Comparison of ENCODE assay signal across 8 cellular contexts in the genomic region with DNA sequence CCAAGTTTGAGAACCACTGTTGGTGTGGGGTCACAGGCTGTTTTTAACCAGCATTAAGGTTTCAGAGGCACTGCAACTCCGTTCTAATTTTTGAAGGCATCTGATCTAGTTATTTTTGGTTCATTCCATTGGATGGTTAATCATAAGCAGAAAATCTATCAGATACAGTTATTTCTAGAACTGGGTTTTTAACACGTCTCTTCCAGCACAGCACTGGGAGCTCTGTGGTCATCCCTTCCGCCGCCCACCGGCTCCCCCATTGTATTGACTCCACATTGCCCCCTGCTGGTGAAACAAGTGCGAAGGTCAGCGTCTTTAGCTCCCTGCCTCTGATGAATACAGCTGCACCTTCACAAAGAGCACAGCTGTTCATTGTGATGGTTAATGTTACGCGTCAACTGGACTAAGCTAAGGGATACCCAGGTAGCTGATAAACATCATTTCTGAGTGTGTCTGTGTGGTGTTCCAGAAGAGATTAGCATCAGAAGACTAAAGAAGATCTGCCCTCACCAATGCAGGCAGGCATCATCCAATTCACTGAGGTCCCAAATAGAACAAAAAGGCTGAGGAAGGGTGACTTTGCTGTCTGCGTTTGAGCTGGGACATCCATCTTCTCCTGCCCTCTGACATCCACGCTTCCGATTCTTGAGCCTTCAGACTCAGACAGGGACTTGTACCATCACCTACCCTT. TPM values are rescaled to one million over a fixed set of nuclear protein-coding genes. Genes with fewer than 3 reads are reported as not detected.
DNase-seq lines count a peak whose midpoint lies in the region; ATAC-seq and TF ChIP-seq lines count a peak whose summit lies in the region.

No MANE protein-coding gene starts in this region.

- DNase-seq in Daoy (ENCODE audit: low read depth), result peak; percentile 54
- DNase-seq in HFFc6, result no peak
- no peak for DNase-seq in RWPE1 (ENCODE audit: low spot score)
- DNase-seq in hepatic stellate cell (ENCODE audit: low spot score), result peak; percentile 38
- DNase-seq in stimulated activated CD4-positive, alpha-beta T cell treated with anti-CD3 and anti-CD28 coated beads, Interleukin-15, amount 100 ng/mL, for 24 hours, result peak; percentile 86
- no peak for DNase-seq in NCI-H2196 (lab: John Stamatoyannopoulos, UW; ENCODE audit: unreplicated experiment)

- no peak overlapping the region for H3K27ac Mint-ChIP-seq in HFFc6
- H3K27ac Mint-ChIP-seq in activated naive CD4-positive, alpha-beta T cell treated with anti-CD3 and anti-CD28 coated beads, Interleukin-2, amount 50 U/mL, for 24 hours, result peak overlapping the region; percentile 14

- POLR2A ChIA-PET in RWPE1 (lab: Yijun Ruan, JAX; ENCODE audit: low non-redundant PET), result no interaction called here

- H3K4me3 Mint-ChIP-seq in HFFc6, result no peak overlapping the region
- no peak overlapping the region for H3K4me3 Mint-ChIP-seq in activated naive CD4-positive, alpha-beta T cell treated with anti-CD3 and anti-CD28 coated beads, Interleukin-2, amount 50 U/mL, for 24 hours

- no peaks in the 10 kb centered on the region for H3K4me1 Mint-ChIP-seq in HFFc6 (ENCODE audit: low read depth)
- peaks cover 5% of the 10 kb centered on the region for H3K4me1 Mint-ChIP-seq in activated naive CD4-positive, alpha-beta T cell treated with anti-CD3 and anti-CD28 coated beads, Interleukin-2, amount 50 U/mL, for 24 hours

- TF ChIP-seq CTCF in HFFc6 (IDR thresholded peaks at IDR 0.05) (peak; percentile 73), RWPE1 (conservative IDR thresholded peaks at IDR 0.05; ENCODE audit: low read depth) (peak; percentile 21)

- ATAC-seq in GM18868 (IDR thresholded peaks at IDR 0.05; ENCODE audit: unreplicated experiment), result no peak

- no peaks in the 10 kb centered on the region for H3K36me3 Mint-ChIP-seq in HFFc6 (ENCODE audit: low read depth)
- H3K36me3 Mint-ChIP-seq in activated naive CD4-positive, alpha-beta T cell treated with anti-CD3 and anti-CD28 coated beads, Interleukin-2, amount 50 U/mL, for 24 hours, result no peaks in the 10 kb centered on the region

- CTCF ChIA-PET in RWPE1 (lab: Yijun Ruan, JAX), result interaction anchor here (0.6 to 1.4 kb wide), 6 partner anchors 14 to 531 kb away, joined by 3 to 4 read pairs (median 3); no protein-coding TSS in a partner anchor

- H3K27me3 Mint-ChIP-seq in HFFc6 (ENCODE audit: insufficient read depth), result no peaks in the 10 kb centered on the region; the same call in 1 of the 2 replicates
- H3K27me3 Mint-ChIP-seq in activated naive CD4-positive, alpha-beta T cell treated with anti-CD3 and anti-CD28 coated beads, Interleukin-2, amount 50 U/mL, for 24 hours, result peaks cover 2% of the 10 kb centered on the region

- no peak overlapping the region for H3K27ac ChIP-seq in RWPE1

- H3K9me3 Mint-ChIP-seq in HFFc6, result 0 out of 2 replicates have a peak, but pooled peaks cover 8% of the 10 kb centered on the region
- no peaks in the 10 kb centered on the region for H3K9me3 Mint-ChIP-seq in activated naive CD4-positive, alpha-beta T cell treated with anti-CD3 and anti-CD28 coated beads, Interleukin-2, amount 50 U/mL, for 24 hours

RNA-seq across cellular contexts. Expression of a gene that starts 8.5 kb away (rescaled TPM):
- total RNA-seq in Daoy (2014; rRNA removed; shearing (Covaris generic)), result not detected in 2 replicates
- not detected for total RNA-seq in HFFc6 (2021; fragmentation: NEBNext Ultra II Directional; extraction: Animal tissue kit (Norgen Biotek cat#: 25700))

RNA-seq across cellular contexts. Expression of a gene that starts 17.4 kb away (rescaled TPM):
- 0.46 TPM in 1 of 2 replicates, not detected in the other for total RNA-seq in Daoy (2014; rRNA removed; shearing (Covaris generic))
- not detected for total RNA-seq in HFFc6 (2021; fragmentation: NEBNext Ultra II Directional; extraction: Animal tissue kit (Norgen Biotek cat#: 25700))

RNA-seq across cellular contexts. Expression of a gene that starts 31.1 kb away (rescaled TPM):
- total RNA-seq in Daoy (2014; rRNA removed; shearing (Covaris generic)), result not detected in 2 replicates
- not detected for total RNA-seq in HFFc6 (2021; fragmentation: NEBNext Ultra II Directional; extraction: Animal tissue kit (Norgen Biotek cat#: 25700))

RNA-seq across cellular contexts. Expression of a gene that starts 54.8 kb away (rescaled TPM):
- not detected in 2 replicates for total RNA-seq in Daoy (2014; rRNA removed; shearing (Covaris generic))
- not detected for total RNA-seq in HFFc6 (2021; fragmentation: NEBNext Ultra II Directional; extraction: Animal tissue kit (Norgen Biotek cat#: 25700))

Comparison
In these comparisons a context has a peak if more than half of its experiments do, and no peak if none do; other contexts are left out.
1. DNase-seq: peak in Daoy (single experiment), hepatic stellate cell (single experiment) and stimulated activated CD4-positive, alpha-beta T cell treated with anti-CD3 and anti-CD28 coated beads, Interleukin-15, amount 100 ng/mL, for 24 hours (single experiment); none in HFFc6 (single experiment), RWPE1 (single experiment) and NCI-H2196 (single experiment).